ENCODE assay signal across 8 cellular contexts in the genomic region with DNA sequence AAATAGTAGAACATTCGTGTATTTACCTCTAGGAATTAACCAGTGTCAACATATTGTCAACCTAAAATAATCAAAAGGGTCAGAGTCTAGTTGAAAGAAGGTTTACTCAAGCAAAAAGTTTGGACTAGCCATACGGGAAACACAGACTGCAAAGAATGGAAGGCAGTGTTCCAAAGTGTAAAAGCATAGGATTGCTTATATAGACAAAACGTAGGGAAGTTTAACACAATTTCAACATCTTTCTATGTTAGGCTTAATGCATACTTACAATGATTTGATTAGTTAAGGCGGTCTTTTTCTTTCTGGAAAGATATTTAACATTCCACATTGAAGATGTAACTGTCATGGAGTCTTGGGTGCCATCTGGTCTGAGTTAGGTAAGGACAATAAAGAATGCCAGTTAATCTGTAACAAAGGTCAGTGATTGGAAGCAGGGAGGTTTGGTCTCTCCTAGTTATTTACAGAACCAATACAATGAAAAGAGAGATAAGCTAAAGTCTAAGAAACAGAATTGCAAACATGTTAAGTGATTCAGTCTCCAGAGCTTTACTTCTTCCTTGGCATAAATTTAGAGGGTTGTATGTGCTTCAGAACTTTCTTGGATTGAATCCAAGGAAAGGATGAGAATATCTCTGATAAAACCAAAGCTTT.
DNase-seq lines count a peak whose midpoint lies in the region; TF ChIP-seq lines count a peak whose summit lies in the region.
"Not testable (repeated sequence)": the region's sequence is repeated elsewhere in the genome, so short reads cannot be mapped to it uniquely, and the experiment has no call there.

No MANE protein-coding gene starts in this region.

- H3K27me3 ChIP-seq in A673 (replicated peaks; ENCODE audit: insufficient read depth, low read depth, low read length, poor library complexity); HUES48 (ENCODE audit: control insufficient read depth, insufficient read depth, low read length); liver (ENCODE audit: control insufficient read depth in 4 of 4, insufficient read depth in 4 of 4, low read length in 3 of 4): not testable (repeated sequence)

- not testable (repeated sequence) for H3K9me3 ChIP-seq in A673 (ENCODE audit: low read depth, low read length, poor library complexity, severe bottlenecking); HUES48 (ENCODE audit: control insufficient read depth, insufficient read depth, low read length); liver (ENCODE audit: control insufficient read depth in 4 of 4, low read length in 3 of 4)

- 32% methylated on average over 4 of the region's 4 CpGs for WGBS in liver

- DNase-seq in A673 (ENCODE audit: low spot score) (peak; percentile 63), DMS53 (lab: John Stamatoyannopoulos, UW) (peak; percentile 10), OCI-M1 (lab: John Stamatoyannopoulos, UW) (peak; percentile 23), amniotic epithelial cell (ENCODE audit: low read depth) (peak; percentile 40), fibroblast of pulmonary artery (ENCODE audit: low read depth) (peak; percentile 36)
- DNase-seq in progenitor cell of endocrine pancreas (ENCODE audit: low spot score, unreplicated experiment) = not testable (repeated sequence)

- H3K36me3 Mint-ChIP-seq in progenitor cell of endocrine pancreas (ENCODE audit: insufficient read depth) = not testable (repeated sequence)

- BruUV-seq in A673 (replicated peaks; lab: Mats Ljungman, UMichigan) = not testable (repeated sequence)

- intact Hi-C loops in A673 (cut with micrococcal nuclease; ENCODE audit: unreplicated experiment) = not testable (repeated sequence)

- peak overlapping the region; percentile 84 for H3K27ac Mint-ChIP-seq in progenitor cell of endocrine pancreas

- H3K4me3 Mint-ChIP-seq in progenitor cell of endocrine pancreas (ENCODE audit: low read depth) = peak overlapping the region; percentile 6

- not testable (repeated sequence) for H3K9ac ChIP-seq in HUES48 (ENCODE audit: low read depth, low read length); liver (ENCODE audit: low read depth in 1 of 2, low read length in 2 of 2)

- H3K4me3 ChIP-seq in A673 (ENCODE audit: low read depth, low read length, poor library complexity, severe bottlenecking); HUES48 (ENCODE audit: low read depth, low read length); fibroblast of pulmonary artery (replicated peaks; ENCODE audit: low read depth, low read length); liver (ENCODE audit: low read depth in 1 of 3, low read length in 3 of 3): not testable (repeated sequence)

- not testable (repeated sequence) for TF ChIP-seq CTCF in A673 (conservative IDR thresholded peaks at IDR 0.05; ENCODE audit: low read depth, low read length); fibroblast of pulmonary artery (IDR thresholded peaks at IDR 0.05; ENCODE audit: low read length, missing control alignments); liver (IDR thresholded peaks at IDR 0.05; ENCODE audit: low read depth, low read length, missing input control); progenitor cell of endocrine pancreas (IDR thresholded peaks at IDR 0.05; ENCODE audit: unreplicated experiment)

- H3K4me1 ChIP-seq in A673 (ENCODE audit: insufficient read depth, low read length, poor library complexity, severe bottlenecking) = peaks cover 10% of the 10 kb centered on the region
- not testable (repeated sequence) for H3K4me1 ChIP-seq in HUES48 (ENCODE audit: control insufficient read depth, insufficient read depth, low read length); liver (ENCODE audit: control insufficient read depth in 4 of 4, insufficient read depth in 4 of 4, low read length in 3 of 4)

- peaks cover 46% of the 10 kb centered on the region for H3K4me1 Mint-ChIP-seq in progenitor cell of endocrine pancreas (ENCODE audit: low read depth)

- not testable (repeated sequence) for H3K36me3 ChIP-seq in A673 (ENCODE audit: insufficient read depth, low read length, poor library complexity, severe bottlenecking); HUES48 (ENCODE audit: control insufficient read depth, insufficient read depth, low read length); liver (ENCODE audit: control insufficient read depth in 4 of 4, insufficient read depth in 3 of 4, low read depth in 1 of 4, low read length in 3 of 4)

- not testable (repeated sequence) for H3K27me3 Mint-ChIP-seq in progenitor cell of endocrine pancreas

- H3K9me3 Mint-ChIP-seq in progenitor cell of endocrine pancreas (ENCODE audit: low read depth) = not testable (repeated sequence)

- not testable (repeated sequence) for TF ChIP-seq RAD21 in liver (IDR thresholded peaks at IDR 0.05)

- POLR2A ChIA-PET in A673 (lab: Charles Lee; ENCODE audit: low non-redundant PET) = not testable (repeated sequence)

- peak overlapping the region; percentile 57 for H3K27ac ChIP-seq in A673 (ENCODE audit: low read depth, low read length, poor library complexity, severe bottlenecking)
- peak overlapping the region; percentile 50 for H3K27ac ChIP-seq in HUES48 (ENCODE audit: low read depth, low read length)
- peak overlapping the region in 1 of 2 donors; percentile 18 for H3K27ac ChIP-seq in liver (ENCODE audit: low read depth in 1 of 2, low read length in 2 of 2)

- CTCF ChIA-PET in A673 (lab: Charles Lee) = not testable (repeated sequence)

TF ChIP-seq in liver, 16 proteins besides CTCF, POLR2A, EP300 and RAD21:
- peak; percentile 44 for TF ChIP-seq HNF4G (IDR thresholded peaks at IDR 0.05)
- TF ChIP-seq FOXA2 (IDR thresholded peaks at IDR 0.05) = peak; percentile 4
- peak; percentile 83 for TF ChIP-seq SP1 (IDR thresholded peaks at IDR 0.05)
- TF ChIP-seq RXRA (IDR thresholded peaks at IDR 0.05) = peak; percentile 27 to 29
- TF ChIP-seq YY1 (IDR thresholded peaks at IDR 0.05) = peak; percentile 58
- peak; percentile 67 to 75 for TF ChIP-seq HNF4A (conservative IDR thresholded peaks at IDR 0.05)
